ENCODE assay signal across 13 cellular contexts in genomic region chr1:232766904-232767303, GRCh38. TPM values are rescaled to one million over a fixed set of nuclear protein-coding genes. Genes with fewer than 3 reads are reported as not detected.
DNase-seq lines count a peak whose midpoint lies in the region; ATAC-seq and TF ChIP-seq lines count a peak whose summit lies in the region.
"Had no signal": no experiment of that assay in that cellular context is flagged by ENCODE, and none has a peak within 500 bp of the region (broad histone marks: within the 10 kb centered on the region; RNA-seq: fewer than 3 reads in every experiment).

No MANE protein-coding gene starts in this region.

- no peak for TF ChIP-seq CTCF in MCF 10A (IDR thresholded peaks at IDR 0.05; ENCODE audit: unreplicated experiment)
- no peak for TF ChIP-seq CTCF in upper lobe of right lung (IDR thresholded peaks at IDR 0.05)

- H3K4me3 Mint-ChIP-seq in MCF 10A (ENCODE audit: unreplicated experiment): no peak overlapping the region
- H3K4me3 Mint-ChIP-seq: CD4-positive, CD25-positive, alpha-beta regulatory T cell had no signal

- H3K27ac Mint-ChIP-seq in MCF 10A (ENCODE audit: low read depth, unreplicated experiment): peak overlapping the region; percentile 43
- H3K27ac Mint-ChIP-seq: CD4-positive, CD25-positive, alpha-beta regulatory T cell had no signal

- CTCF ChIA-PET in MCF 10A (lab: Yijun Ruan, JAX): interaction anchor here (0.8 to 1.3 kb wide), 3 partner anchors 45 to 99 kb away, joined by 3 to 5 read pairs (median 3); no protein-coding TSS in a partner anchor

- no peaks in the 10 kb centered on the region for H3K27me3 Mint-ChIP-seq in MCF 10A (ENCODE audit: insufficient read depth, unreplicated experiment)

- H3K4me3 ChIP-seq in muscle layer of colon (ENCODE audit: low read depth in 1 of 2, low read length in 2 of 2): no peak overlapping the region
- H3K4me3 ChIP-seq in upper lobe of right lung: no peak overlapping the region
- H3K4me3 ChIP-seq: GM12878, MG63 had no signal

- intact Hi-C loops in MCF 10A (cut with micrococcal nuclease) (loop anchor here (1.0 kb wide), 2 partner anchors 58 to 62 kb away; no protein-coding TSS in a partner anchor), upper lobe of right lung (cut with DNase I) (no loop called here)

- no TSS peak for BruUV-seq in MCF 10A (replicated peaks; lab: Mats Ljungman, UMichigan)

- peak; percentile 14 for ATAC-seq in HG03432 (IDR thresholded peaks at IDR 0.05; ENCODE audit: unreplicated experiment)
- ATAC-seq in upper lobe of right lung: no peak
- ATAC-seq in GM19023 (IDR thresholded peaks at IDR 0.05; ENCODE audit: unreplicated experiment): no peak
- ATAC-seq in GM19395 (IDR thresholded peaks at IDR 0.05; ENCODE audit: unreplicated experiment): no peak
- ATAC-seq: GM12878 had no signal

- peaks cover 12% of the 10 kb centered on the region for H3K9me3 Mint-ChIP-seq in MCF 10A (ENCODE audit: unreplicated experiment)

- H3K4me1 ChIP-seq in muscle layer of colon (ENCODE audit: insufficient read depth, low read length): peaks cover 38% of the 10 kb centered on the region
- H3K4me1 ChIP-seq in upper lobe of right lung: peaks cover 12% of the 10 kb centered on the region

- DNase-seq in MCF 10A (ENCODE audit: unreplicated experiment) (no peak), upper lobe of right lung (no peak), NCI-H2196 (lab: John Stamatoyannopoulos, UW; ENCODE audit: unreplicated experiment) (no peak)
- DNase-seq: NCI-H774; stimulated activated naive CD4-positive, alpha-beta T cell had no signal

- H3K27ac ChIP-seq in muscle layer of colon (ENCODE audit: low read depth, low read length) (peak overlapping the region; percentile 59), upper lobe of right lung (peak overlapping the region; percentile 53)

- no peak overlapping the region for H3K9ac ChIP-seq in muscle layer of colon (ENCODE audit: low read length)

- H3K36me3 ChIP-seq in muscle layer of colon (ENCODE audit: insufficient read depth, low read length) (no peaks in the 10 kb centered on the region), upper lobe of right lung (no peaks in the 10 kb centered on the region)
- H3K36me3 ChIP-seq: MG63 had no signal

- peaks cover 6% of the 10 kb centered on the region for H3K36me3 Mint-ChIP-seq in MCF 10A (ENCODE audit: insufficient read depth, unreplicated experiment)
- H3K36me3 Mint-ChIP-seq: CD4-positive, CD25-positive, alpha-beta regulatory T cell had no signal

- H3K4me1 Mint-ChIP-seq in MCF 10A (ENCODE audit: insufficient read depth, unreplicated experiment): peaks cover 19% of the 10 kb centered on the region

- H3K27me3 ChIP-seq in muscle layer of colon (ENCODE audit: control insufficient read depth in 1 of 2, insufficient read depth in 2 of 2, low read length in 2 of 2) (no peaks in the 10 kb centered on the region), upper lobe of right lung (no peaks in the 10 kb centered on the region)
- H3K27me3 ChIP-seq: MG63 had no signal

- POLR2A ChIA-PET in MCF 10A (lab: Yijun Ruan, JAX): interaction anchor here (0.6 to 5.2 kb wide), 29 partner anchors 8 to 1426 kb away, joined by 3 to 98 read pairs (median 4); partner anchors contain the start of gene SIPA1L2

- H3K9me3 ChIP-seq in muscle layer of colon (ENCODE audit: low read length) (no peaks in the 10 kb centered on the region), upper lobe of right lung (no peaks in the 10 kb centered on the region)

RNA-seq across cellular contexts. Expression of gene MAP10, which starts 38.3 kb away (rescaled TPM):
- not detected in 2 replicates for total RNA-seq in MCF 10A (2022)
- 2.1 TPM for total RNA-seq in upper lobe of right lung
- total RNA-seq: HT1080 had no signal
